1 cellular context compared by ENCODE assay signal in the genomic region with DNA sequence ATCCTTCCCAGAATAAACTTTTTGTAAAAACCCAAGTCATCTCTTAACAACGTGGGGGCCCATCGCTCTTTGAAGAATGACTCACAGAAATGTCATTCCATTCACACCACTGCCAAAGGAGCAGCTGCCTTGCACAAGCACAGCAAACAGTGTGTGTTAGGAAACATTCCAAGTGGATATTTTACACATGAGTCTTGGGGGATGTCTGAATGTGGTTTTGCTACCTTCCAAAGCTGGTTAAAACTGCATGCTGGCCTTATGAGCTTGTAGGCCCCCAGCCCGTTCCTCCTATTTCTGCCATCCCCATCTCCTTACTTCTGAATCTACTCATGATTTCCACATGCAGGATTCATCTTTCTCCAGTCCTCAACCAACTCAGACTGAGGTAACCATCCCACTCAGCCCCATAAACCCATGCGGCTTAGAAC.
TF ChIP-seq lines count a peak whose summit lies in the region.

No MANE protein-coding gene starts in this region.

TF ChIP-seq in HepG2, 621 proteins besides CTCF, POLR2A, EP300 and RAD21 (continued from another document and continues in another):
- TF ChIP-seq ETS1 (CRISPR knock-in tag; IDR thresholded peaks at IDR 0.05) (no peak), CBX1 (IDR thresholded peaks at IDR 0.05; ENCODE audit: low read depth) (no peak), BRCA1 (CRISPR knock-in tag; IDR thresholded peaks at IDR 0.05) (no peak), ADNP (CRISPR knock-in tag; IDR thresholded peaks at IDR 0.05) (no peak), HINFP (CRISPR knock-in tag; IDR thresholded peaks at IDR 0.05; ENCODE audit: low read depth) (no peak), PPARG (CRISPR knock-in tag; conservative IDR thresholded peaks at IDR 0.05) (no peak), FOSL2 (CRISPR knock-in tag; IDR thresholded peaks at IDR 0.05) (peak; percentile 93), SCMH1 (CRISPR knock-in tag; IDR thresholded peaks at IDR 0.05; ENCODE audit: borderline replicate concordance) (no peak), ZNF205 (CRISPR knock-in tag; IDR thresholded peaks at IDR 0.05) (no peak), NFKBIZ (CRISPR knock-in tag; IDR thresholded peaks at IDR 0.05) (no peak), RBFOX2 (IDR thresholded peaks at IDR 0.05; ENCODE audit: low read depth, low read length) (no peak), ZMYM2 (CRISPR knock-in tag; IDR thresholded peaks at IDR 0.05) (no peak), ZNF770 (CRISPR knock-in tag; IDR thresholded peaks at IDR 0.05) (no peak), ZBTB34 (CRISPR knock-in tag; IDR thresholded peaks at IDR 0.05) (no peak), CEBPB (IDR thresholded peaks at IDR 0.05; ENCODE audit: borderline replicate concordance, low read depth, low read length) (peak; percentile 42; the same call in 1 of the 2 replicates), GFI1 (CRISPR knock-in tag; IDR thresholded peaks at IDR 0.05; ENCODE audit: borderline replicate concordance) (no peak), KDM5B (CRISPR knock-in tag; IDR thresholded peaks at IDR 0.05; ENCODE audit: borderline replicate concordance) (no peak), FOXJ3 (CRISPR knock-in tag; IDR thresholded peaks at IDR 0.05; ENCODE audit: borderline replicate concordance) (no peak)
- TF ChIP-seq, protein P1, sequence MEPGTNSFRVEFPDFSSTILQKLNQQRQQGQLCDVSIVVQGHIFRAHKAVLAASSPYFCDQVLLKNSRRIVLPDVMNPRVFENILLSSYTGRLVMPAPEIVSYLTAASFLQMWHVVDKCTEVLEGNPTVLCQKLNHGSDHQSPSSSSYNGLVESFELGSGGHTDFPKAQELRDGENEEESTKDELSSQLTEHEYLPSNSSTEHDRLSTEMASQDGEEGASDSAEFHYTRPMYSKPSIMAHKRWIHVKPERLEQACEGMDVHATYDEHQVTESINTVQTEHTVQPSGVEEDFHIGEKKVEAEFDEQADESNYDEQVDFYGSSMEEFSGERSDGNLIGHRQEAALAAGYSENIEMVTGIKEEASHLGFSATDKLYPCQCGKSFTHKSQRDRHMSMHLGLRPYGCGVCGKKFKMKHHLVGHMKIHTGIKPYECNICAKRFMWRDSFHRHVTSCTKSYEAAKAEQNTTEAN (CRISPR knock-in tag; conservative IDR thresholded peaks at IDR 0.05), result peak; percentile 90
- TF ChIP-seq, protein P2, sequence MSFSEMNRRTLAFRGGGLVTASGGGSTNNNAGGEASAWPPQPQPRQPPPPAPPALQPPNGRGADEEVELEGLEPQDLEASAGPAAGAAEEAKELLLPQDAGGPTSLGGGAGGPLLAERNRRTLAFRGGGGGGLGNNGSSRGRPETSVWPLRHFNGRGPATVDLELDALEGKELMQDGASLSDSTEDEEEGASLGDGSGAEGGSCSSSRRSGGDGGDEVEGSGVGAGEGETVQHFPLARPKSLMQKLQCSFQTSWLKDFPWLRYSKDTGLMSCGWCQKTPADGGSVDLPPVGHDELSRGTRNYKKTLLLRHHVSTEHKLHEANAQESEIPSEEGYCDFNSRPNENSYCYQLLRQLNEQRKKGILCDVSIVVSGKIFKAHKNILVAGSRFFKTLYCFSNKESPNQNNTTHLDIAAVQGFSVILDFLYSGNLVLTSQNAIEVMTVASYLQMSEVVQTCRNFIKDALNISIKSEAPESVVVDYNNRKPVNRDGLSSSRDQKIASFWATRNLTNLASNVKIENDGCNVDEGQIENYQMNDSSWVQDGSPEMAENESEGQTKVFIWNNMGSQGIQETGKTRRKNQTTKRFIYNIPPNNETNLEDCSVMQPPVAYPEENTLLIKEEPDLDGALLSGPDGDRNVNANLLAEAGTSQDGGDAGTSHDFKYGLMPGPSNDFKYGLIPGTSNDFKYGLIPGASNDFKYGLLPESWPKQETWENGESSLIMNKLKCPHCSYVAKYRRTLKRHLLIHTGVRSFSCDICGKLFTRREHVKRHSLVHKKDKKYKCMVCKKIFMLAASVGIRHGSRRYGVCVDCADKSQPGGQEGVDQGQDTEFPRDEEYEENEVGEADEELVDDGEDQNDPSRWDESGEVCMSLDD (CRISPR knock-in tag; IDR thresholded peaks at IDR 0.05; ENCODE audit: borderline replicate concordance), result no peak
- TF ChIP-seq, protein P3, sequence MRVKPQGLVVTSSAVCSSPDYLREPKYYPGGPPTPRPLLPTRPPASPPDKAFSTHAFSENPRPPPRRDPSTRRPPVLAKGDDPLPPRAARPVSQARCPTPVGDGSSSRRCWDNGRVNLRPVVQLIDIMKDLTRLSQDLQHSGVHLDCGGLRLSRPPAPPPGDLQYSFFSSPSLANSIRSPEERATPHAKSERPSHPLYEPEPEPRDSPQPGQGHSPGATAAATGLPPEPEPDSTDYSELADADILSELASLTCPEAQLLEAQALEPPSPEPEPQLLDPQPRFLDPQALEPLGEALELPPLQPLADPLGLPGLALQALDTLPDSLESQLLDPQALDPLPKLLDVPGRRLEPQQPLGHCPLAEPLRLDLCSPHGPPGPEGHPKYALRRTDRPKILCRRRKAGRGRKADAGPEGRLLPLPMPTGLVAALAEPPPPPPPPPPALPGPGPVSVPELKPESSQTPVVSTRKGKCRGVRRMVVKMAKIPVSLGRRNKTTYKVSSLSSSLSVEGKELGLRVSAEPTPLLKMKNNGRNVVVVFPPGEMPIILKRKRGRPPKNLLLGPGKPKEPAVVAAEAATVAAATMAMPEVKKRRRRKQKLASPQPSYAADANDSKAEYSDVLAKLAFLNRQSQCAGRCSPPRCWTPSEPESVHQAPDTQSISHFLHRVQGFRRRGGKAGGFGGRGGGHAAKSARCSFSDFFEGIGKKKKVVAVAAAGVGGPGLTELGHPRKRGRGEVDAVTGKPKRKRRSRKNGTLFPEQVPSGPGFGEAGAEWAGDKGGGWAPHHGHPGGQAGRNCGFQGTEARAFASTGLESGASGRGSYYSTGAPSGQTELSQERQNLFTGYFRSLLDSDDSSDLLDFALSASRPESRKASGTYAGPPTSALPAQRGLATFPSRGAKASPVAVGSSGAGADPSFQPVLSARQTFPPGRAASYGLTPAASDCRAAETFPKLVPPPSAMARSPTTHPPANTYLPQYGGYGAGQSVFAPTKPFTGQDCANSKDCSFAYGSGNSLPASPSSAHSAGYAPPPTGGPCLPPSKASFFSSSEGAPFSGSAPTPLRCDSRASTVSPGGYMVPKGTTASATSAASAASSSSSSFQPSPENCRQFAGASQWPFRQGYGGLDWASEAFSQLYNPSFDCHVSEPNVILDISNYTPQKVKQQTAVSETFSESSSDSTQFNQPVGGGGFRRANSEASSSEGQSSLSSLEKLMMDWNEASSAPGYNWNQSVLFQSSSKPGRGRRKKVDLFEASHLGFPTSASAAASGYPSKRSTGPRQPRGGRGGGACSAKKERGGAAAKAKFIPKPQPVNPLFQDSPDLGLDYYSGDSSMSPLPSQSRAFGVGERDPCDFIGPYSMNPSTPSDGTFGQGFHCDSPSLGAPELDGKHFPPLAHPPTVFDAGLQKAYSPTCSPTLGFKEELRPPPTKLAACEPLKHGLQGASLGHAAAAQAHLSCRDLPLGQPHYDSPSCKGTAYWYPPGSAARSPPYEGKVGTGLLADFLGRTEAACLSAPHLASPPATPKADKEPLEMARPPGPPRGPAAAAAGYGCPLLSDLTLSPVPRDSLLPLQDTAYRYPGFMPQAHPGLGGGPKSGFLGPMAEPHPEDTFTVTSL (CRISPR knock-in tag; IDR thresholded peaks at IDR 0.05; ENCODE audit: borderline replicate concordance), result no peak
- TF ChIP-seq, protein P4, sequence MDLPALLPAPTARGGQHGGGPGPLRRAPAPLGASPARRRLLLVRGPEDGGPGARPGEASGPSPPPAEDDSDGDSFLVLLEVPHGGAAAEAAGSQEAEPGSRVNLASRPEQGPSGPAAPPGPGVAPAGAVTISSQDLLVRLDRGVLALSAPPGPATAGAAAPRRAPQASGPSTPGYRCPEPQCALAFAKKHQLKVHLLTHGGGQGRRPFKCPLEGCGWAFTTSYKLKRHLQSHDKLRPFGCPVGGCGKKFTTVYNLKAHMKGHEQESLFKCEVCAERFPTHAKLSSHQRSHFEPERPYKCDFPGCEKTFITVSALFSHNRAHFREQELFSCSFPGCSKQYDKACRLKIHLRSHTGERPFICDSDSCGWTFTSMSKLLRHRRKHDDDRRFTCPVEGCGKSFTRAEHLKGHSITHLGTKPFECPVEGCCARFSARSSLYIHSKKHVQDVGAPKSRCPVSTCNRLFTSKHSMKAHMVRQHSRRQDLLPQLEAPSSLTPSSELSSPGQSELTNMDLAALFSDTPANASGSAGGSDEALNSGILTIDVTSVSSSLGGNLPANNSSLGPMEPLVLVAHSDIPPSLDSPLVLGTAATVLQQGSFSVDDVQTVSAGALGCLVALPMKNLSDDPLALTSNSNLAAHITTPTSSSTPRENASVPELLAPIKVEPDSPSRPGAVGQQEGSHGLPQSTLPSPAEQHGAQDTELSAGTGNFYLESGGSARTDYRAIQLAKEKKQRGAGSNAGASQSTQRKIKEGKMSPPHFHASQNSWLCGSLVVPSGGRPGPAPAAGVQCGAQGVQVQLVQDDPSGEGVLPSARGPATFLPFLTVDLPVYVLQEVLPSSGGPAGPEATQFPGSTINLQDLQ (CRISPR knock-in tag; IDR thresholded peaks at IDR 0.05), result no peak
- TF ChIP-seq, protein P5, sequence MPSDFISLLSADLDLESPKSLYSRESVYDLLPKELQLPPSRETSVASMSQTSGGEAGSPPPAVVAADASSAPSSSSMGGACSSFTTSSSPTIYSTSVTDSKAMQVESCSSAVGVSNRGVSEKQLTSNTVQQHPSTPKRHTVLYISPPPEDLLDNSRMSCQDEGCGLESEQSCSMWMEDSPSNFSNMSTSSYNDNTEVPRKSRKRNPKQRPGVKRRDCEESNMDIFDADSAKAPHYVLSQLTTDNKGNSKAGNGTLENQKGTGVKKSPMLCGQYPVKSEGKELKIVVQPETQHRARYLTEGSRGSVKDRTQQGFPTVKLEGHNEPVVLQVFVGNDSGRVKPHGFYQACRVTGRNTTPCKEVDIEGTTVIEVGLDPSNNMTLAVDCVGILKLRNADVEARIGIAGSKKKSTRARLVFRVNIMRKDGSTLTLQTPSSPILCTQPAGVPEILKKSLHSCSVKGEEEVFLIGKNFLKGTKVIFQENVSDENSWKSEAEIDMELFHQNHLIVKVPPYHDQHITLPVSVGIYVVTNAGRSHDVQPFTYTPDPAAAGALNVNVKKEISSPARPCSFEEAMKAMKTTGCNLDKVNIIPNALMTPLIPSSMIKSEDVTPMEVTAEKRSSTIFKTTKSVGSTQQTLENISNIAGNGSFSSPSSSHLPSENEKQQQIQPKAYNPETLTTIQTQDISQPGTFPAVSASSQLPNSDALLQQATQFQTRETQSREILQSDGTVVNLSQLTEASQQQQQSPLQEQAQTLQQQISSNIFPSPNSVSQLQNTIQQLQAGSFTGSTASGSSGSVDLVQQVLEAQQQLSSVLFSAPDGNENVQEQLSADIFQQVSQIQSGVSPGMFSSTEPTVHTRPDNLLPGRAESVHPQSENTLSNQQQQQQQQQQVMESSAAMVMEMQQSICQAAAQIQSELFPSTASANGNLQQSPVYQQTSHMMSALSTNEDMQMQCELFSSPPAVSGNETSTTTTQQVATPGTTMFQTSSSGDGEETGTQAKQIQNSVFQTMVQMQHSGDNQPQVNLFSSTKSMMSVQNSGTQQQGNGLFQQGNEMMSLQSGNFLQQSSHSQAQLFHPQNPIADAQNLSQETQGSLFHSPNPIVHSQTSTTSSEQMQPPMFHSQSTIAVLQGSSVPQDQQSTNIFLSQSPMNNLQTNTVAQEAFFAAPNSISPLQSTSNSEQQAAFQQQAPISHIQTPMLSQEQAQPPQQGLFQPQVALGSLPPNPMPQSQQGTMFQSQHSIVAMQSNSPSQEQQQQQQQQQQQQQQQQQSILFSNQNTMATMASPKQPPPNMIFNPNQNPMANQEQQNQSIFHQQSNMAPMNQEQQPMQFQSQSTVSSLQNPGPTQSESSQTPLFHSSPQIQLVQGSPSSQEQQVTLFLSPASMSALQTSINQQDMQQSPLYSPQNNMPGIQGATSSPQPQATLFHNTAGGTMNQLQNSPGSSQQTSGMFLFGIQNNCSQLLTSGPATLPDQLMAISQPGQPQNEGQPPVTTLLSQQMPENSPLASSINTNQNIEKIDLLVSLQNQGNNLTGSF (CRISPR knock-in tag; IDR thresholded peaks at IDR 0.05), result no peak
